10 cellular contexts compared by ENCODE assay signal in the genomic region with DNA sequence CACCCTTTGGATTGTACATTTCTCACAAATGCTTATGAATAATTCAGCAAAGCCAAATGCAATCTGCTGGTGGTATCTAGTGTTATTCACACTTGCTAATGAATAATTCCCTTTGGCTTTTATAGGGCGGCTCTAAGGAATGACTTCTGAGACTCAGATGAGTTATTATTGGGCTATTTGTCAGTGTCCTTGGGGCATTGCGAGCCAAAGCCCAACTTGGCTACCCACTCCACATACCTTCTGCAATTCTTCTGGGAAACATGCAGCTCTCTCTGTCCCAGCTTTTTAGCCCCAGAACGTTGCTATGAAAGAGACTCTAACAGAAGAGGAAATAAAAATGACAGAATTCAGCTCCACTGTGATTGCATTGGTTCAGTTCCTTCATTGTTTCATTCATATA. TPM values are rescaled to one million over a fixed set of nuclear protein-coding genes. Genes with fewer than 3 reads are reported as not detected.
A peak's percentile ranks its signal among the peaks of the same experiment; 100 is the strongest.
DNase-seq lines count a peak whose midpoint lies in the region; TF ChIP-seq lines count a peak whose summit lies in the region.
"Had no signal": no experiment of that assay in that cellular context is flagged by ENCODE, and none has a peak within 500 bp of the region (broad histone marks: within the 10 kb centered on the region; RNA-seq: fewer than 3 reads in every experiment).

No MANE protein-coding gene starts in this region.

- H4K20me1 ChIP-seq in Karpas-422 (ENCODE audit: insufficient read depth, low read depth, low read length) (no peaks in the 10 kb centered on the region), osteoblast (ENCODE audit: insufficient read depth, low read length) (no peaks in the 10 kb centered on the region)

- peak; percentile 51 for DNase-seq in DMS 273 (lab: John Stamatoyannopoulos, UW; ENCODE audit: unreplicated experiment)
- DNase-seq in DMS 273 treated with DMSO at 0.1 percent for 48 hours (lab: John Stamatoyannopoulos, UW), result no peak
- no peak for DNase-seq in Karpas-422
- DNase-seq in dedifferentiated amniotic fluid mesenchymal stem cell (ENCODE audit: extremely low spot score), result peak; percentile 31
- peak; percentile 71 for DNase-seq in osteoblast (ENCODE audit: insufficient read length, low spot score, missing footprints)
- no peak for DNase-seq in DMS79 (lab: John Stamatoyannopoulos, UW)
- no peak for DNase-seq in globus pallidus (ENCODE audit: low spot score)
- DNase-seq in effector CD4-positive, alpha-beta T cell, result no peak
- DNase-seq: 8988T, transverse colon had no signal

- H3K79me2 ChIP-seq in Karpas-422 (ENCODE audit: low read length) (peaks cover 99% of the 10 kb centered on the region), osteoblast (ENCODE audit: insufficient read depth, low read length) (peaks cover 64% of the 10 kb centered on the region)

- no peaks in the 10 kb centered on the region for H3K9me2 ChIP-seq in Karpas-422 (replicated peaks; ENCODE audit: insufficient read depth, low read length)

- H2AFZ ChIP-seq in Karpas-422 (ENCODE audit: low read length) (no peak overlapping the region), osteoblast (ENCODE audit: low read length) (no peak overlapping the region)

- no peaks in the 10 kb centered on the region for H3K27me3 ChIP-seq in Karpas-422 (ENCODE audit: low read length)
- H3K27me3 ChIP-seq in osteoblast (ENCODE audit: insufficient read depth, low read length), result no peaks in the 10 kb centered on the region
- H3K27me3 ChIP-seq: transverse colon had no signal

- peaks cover 4% of the 10 kb centered on the region; the same call in 1 of the 2 replicates for H3K9me3 ChIP-seq in Karpas-422 (ENCODE audit: low read length)
- no peaks in the 10 kb centered on the region for H3K9me3 ChIP-seq in osteoblast (ENCODE audit: low read depth, low read length)
- H3K9me3 ChIP-seq: transverse colon had no signal

- H3K4me2 ChIP-seq in Karpas-422 (ENCODE audit: low read depth, low read length, poor library complexity, severe bottlenecking) (peak overlapping the region; percentile 58), osteoblast (ENCODE audit: insufficient read depth, low read length) (peak overlapping the region; percentile 81)

- no peak for TF ChIP-seq CTCF in osteoblast (IDR thresholded peaks at IDR 0.05; ENCODE audit: extremely low read depth, low read depth, low read length)

- H3K4me1 ChIP-seq in Karpas-422 (ENCODE audit: low read length), result peaks cover 70% of the 10 kb centered on the region
- peaks cover 29% of the 10 kb centered on the region for H3K4me1 ChIP-seq in osteoblast (ENCODE audit: insufficient read depth, low read length)

- H3K27ac ChIP-seq in Karpas-422 (ENCODE audit: low read length) (peak overlapping the region; percentile 65), osteoblast (ENCODE audit: low read depth, low read length) (peak overlapping the region; percentile 98)

- H3K36me3 ChIP-seq in Karpas-422 (ENCODE audit: insufficient read depth, low read length) (no peaks in the 10 kb centered on the region), osteoblast (ENCODE audit: insufficient read depth, low read length) (no peaks in the 10 kb centered on the region)
- H3K36me3 ChIP-seq: transverse colon had no signal

- no peak overlapping the region for H3K9ac ChIP-seq in Karpas-422 (ENCODE audit: low read length)

- no peak overlapping the region for H3K4me3 ChIP-seq in Karpas-422 (ENCODE audit: low read length)
- peak overlapping the region; percentile 36 for H3K4me3 ChIP-seq in osteoblast (ENCODE audit: insufficient read depth, low read length)
- H3K4me3 ChIP-seq: transverse colon had no signal

RNA-seq across cellular contexts. Expression of a gene that starts 41.2 kb away (rescaled TPM):
- 101 and 125 TPM in 2 replicates for total RNA-seq in Karpas-422 (2014; rRNA removed; shearing (Covaris generic); ENCODE audit: low replicate concordance)
- total RNA-seq in osteoblast, result 142 and 152 TPM in 2 replicates

RNA-seq across cellular contexts. Expression of a gene that starts 41.5 kb away (rescaled TPM):
- 19.1 and 25.1 TPM in 2 replicates for total RNA-seq in Karpas-422 (2014; rRNA removed; shearing (Covaris generic); ENCODE audit: low replicate concordance)
- total RNA-seq in osteoblast, result 14.1 TPM in 2 replicates

Comparison
In these comparisons a context has a peak if more than half of its experiments do, and no peak if none do; other contexts are left out.
1. DNase-seq: peak in DMS 273 (single experiment), dedifferentiated amniotic fluid mesenchymal stem cell (single experiment) and osteoblast (single experiment); none in DMS 273 treated with DMSO at 0.1 percent for 48 hours (single experiment), Karpas-422 (single experiment), DMS79 (single experiment), globus pallidus (single experiment) and effector CD4-positive, alpha-beta T cell (single experiment).